In the genomic region with DNA sequence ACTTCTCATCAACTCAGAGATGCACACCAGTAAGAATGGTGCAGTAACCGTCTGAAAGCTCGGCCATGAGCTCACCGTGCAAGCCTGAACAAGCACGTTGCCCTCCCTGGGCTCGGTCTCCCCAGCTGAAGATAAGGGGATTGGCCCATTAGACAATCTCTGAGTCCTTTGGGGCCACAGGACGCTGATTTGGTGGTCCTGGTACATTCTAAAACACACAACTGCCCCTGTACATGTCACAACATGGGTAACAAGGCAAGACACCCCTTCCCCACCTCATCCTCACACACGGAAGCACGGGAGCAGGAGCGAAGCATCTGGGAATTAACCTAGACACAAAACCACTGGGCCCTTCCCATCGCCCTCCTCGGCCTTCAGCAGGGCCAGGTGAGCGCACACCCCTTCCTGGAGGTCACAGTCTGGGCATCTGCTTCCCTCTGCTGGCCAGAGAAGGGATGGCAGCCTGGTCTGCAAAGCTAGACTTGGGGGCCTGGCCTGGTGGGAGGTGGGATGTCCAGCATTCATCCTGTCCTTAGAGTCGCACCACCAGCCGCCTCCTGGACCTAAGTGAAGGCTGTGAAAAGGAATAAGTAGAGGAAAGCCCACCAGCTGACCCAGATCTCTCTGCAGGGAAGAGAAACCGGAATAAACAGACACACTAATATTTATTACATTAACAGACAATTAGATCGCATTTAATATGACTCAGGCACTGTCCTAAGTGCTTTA, we compare ENCODE assay signal across 8 cellular contexts. TPM values are rescaled to one million over a fixed set of nuclear protein-coding genes. Genes with fewer than 3 reads are reported as not detected.
A peak's percentile ranks its signal among the peaks of the same experiment; 100 is the strongest.
DNase-seq lines count a peak whose midpoint lies in the region; ATAC-seq and TF ChIP-seq lines count a peak whose summit lies in the region.

No MANE protein-coding gene starts in this region.

- H3K27me3 ChIP-seq in fibroblast of lung (ENCODE audit: control insufficient read depth, insufficient read depth, low read length), result peaks cover 28% of the 10 kb centered on the region
- H3K27me3 ChIP-seq in neuronal stem cell (ENCODE audit: control insufficient read depth in 3 of 3, insufficient read depth in 3 of 3, low read depth in 1 of 3, low read length in 3 of 3), result peaks cover 2 to 78% (median 29%) of the 10 kb centered on the region in 3 experiments
- no peaks in the 10 kb centered on the region for H3K27me3 ChIP-seq in thyroid gland

- H3K36me3 ChIP-seq in fibroblast of lung (ENCODE audit: control insufficient read depth, insufficient read depth, low read length) (no peaks in the 10 kb centered on the region), neuronal stem cell (replicated peaks in 1 of 2; ENCODE audit: control insufficient read depth in 2 of 2, insufficient read depth in 2 of 2, low read length in 2 of 2) (no peaks in the 10 kb centered on the region), thyroid gland (no peaks in the 10 kb centered on the region)

- H2BK5ac ChIP-seq in neuronal stem cell (ENCODE audit: low read length), result no peak overlapping the region

- H2AFZ ChIP-seq in fibroblast of lung (ENCODE audit: low read length), result no peak overlapping the region
- H2AFZ ChIP-seq in neuronal stem cell (ENCODE audit: low read length), result no peak overlapping the region

- H3K79me1 ChIP-seq in neuronal stem cell (ENCODE audit: low read depth, low read length), result no peaks in the 10 kb centered on the region

- intact Hi-C loops in thyroid gland (cut with DNase I), result no loop called here

- no peaks in the 10 kb centered on the region for H3K4me1 ChIP-seq in fibroblast of lung (ENCODE audit: control insufficient read depth, extremely low read depth, insufficient read depth, low read length)
- H3K4me1 ChIP-seq in neuronal stem cell (ENCODE audit: control insufficient read depth in 2 of 2, insufficient read depth in 1 of 2, low read depth in 1 of 2, low read length in 2 of 2), result peaks cover 0 to 2% of the 10 kb centered on the region in 2 donors
- H3K4me1 ChIP-seq in thyroid gland, result no peaks in the 10 kb centered on the region

- H3K27ac ChIP-seq in fibroblast of lung (ENCODE audit: insufficient read depth, low read length) (no peak overlapping the region), neuronal stem cell (replicated peaks; ENCODE audit: low read length) (no peak overlapping the region), thyroid gland (no peak overlapping the region)

- no peak overlapping the region for H3K4ac ChIP-seq in neuronal stem cell (ENCODE audit: low read length)

- H3K9me3 ChIP-seq in fibroblast of lung (ENCODE audit: control insufficient read depth, insufficient read depth, low read depth, low read length) (no peaks in the 10 kb centered on the region), neuronal stem cell (replicated peaks in 1 of 2; ENCODE audit: control insufficient read depth in 2 of 2, insufficient read depth in 1 of 2, low read depth in 1 of 2, low read length in 2 of 2) (no peaks in the 10 kb centered on the region), thyroid gland (no peaks in the 10 kb centered on the region)

- no peak overlapping the region for H3K18ac ChIP-seq in neuronal stem cell (ENCODE audit: low read length)

- TF ChIP-seq CTCF in fibroblast of lung (conservative IDR thresholded peaks at IDR 0.05 in 1 of 2, IDR thresholded peaks at IDR 0.05 in 1 of 2; ENCODE audit: low read depth in 1 of 2, low read length in 2 of 2) (peak; percentile 88 to 98), thyroid gland (IDR thresholded peaks at IDR 0.05) (peak; percentile 78 to 93 (median 87))

- no peak overlapping the region for H3K23ac ChIP-seq in neuronal stem cell (ENCODE audit: low read depth, low read length, poor library complexity)

- H3K9ac ChIP-seq in fibroblast of lung (ENCODE audit: insufficient read depth, low read length) (no peak overlapping the region), neuronal stem cell (ENCODE audit: low read depth, low read length, poor library complexity) (no peak overlapping the region)

- H3K79me2 ChIP-seq in fibroblast of lung (ENCODE audit: control insufficient read depth, insufficient read depth, low read length), result no peaks in the 10 kb centered on the region

- H2BK12ac ChIP-seq in neuronal stem cell (ENCODE audit: low read length), result no peak overlapping the region

- no peaks in the 10 kb centered on the region for H4K20me1 ChIP-seq in fibroblast of lung (ENCODE audit: control insufficient read depth, extremely low read depth, insufficient read depth, low read length)

- no peak overlapping the region for H2BK15ac ChIP-seq in neuronal stem cell (ENCODE audit: low read length)

- H2BK120ac ChIP-seq in neuronal stem cell (ENCODE audit: low read depth, low read length), result no peak overlapping the region

- ATAC-seq in HG03354 (IDR thresholded peaks at IDR 0.05; ENCODE audit: poor library complexity, severe bottlenecking, unreplicated experiment), result peak; percentile 83

- no peak overlapping the region for H3K14ac ChIP-seq in neuronal stem cell (ENCODE audit: low read length)

- DNase-seq in NCI-H446 (lab: John Stamatoyannopoulos, UW), result peak; percentile 23 to 81
- no peak for DNase-seq in NCI-H446 treated with DMSO at 0.1 percent for 48 hours (lab: John Stamatoyannopoulos, UW)
- DNase-seq in NOMO-1 treated with dmso at 0.1 percent for 144 hours (lab: John Stamatoyannopoulos, UW; ENCODE audit: unreplicated experiment), result peak; percentile 42
- peak; percentile 71 for DNase-seq in activated T-cell treated with anti-CD3 and anti-CD28 coated beads for 4 hours
- DNase-seq in fibroblast of lung (ENCODE audit: low read depth in 2 of 2), result peak in 1 of 2 donors; percentile 43
- peak; percentile 73 for DNase-seq in neuronal stem cell (ENCODE audit: low spot score)
- DNase-seq in thyroid gland, result peak; percentile 73 to 78

- H3K4me3 ChIP-seq in fibroblast of lung (replicated peaks in 1 of 4; ENCODE audit: control extremely low read depth in 1 of 4, insufficient read depth in 1 of 4, low read depth in 3 of 4, low read length in 4 of 4), result no peak overlapping the region
- H3K4me3 ChIP-seq in neuronal stem cell (ENCODE audit: low read length in 2 of 2), result no peak overlapping the region
- no peak overlapping the region for H3K4me3 ChIP-seq in thyroid gland (replicated peaks in 1 of 3)

- H4K91ac ChIP-seq in neuronal stem cell (ENCODE audit: low read depth, low read length, poor library complexity), result no peak overlapping the region

- no peak for TF ChIP-seq POLR2A in thyroid gland (IDR thresholded peaks at IDR 0.05)

- peak overlapping the region; percentile 19 for H4K8ac ChIP-seq in neuronal stem cell (ENCODE audit: low read depth, low read length)

- no peak overlapping the region for H2AK5ac ChIP-seq in neuronal stem cell (ENCODE audit: low read depth, low read length)

- H3K4me2 ChIP-seq in fibroblast of lung (ENCODE audit: extremely low read depth, insufficient read depth, low read length) (no peak overlapping the region), neuronal stem cell (ENCODE audit: insufficient read depth, low read length, poor library complexity, severe bottlenecking) (no peak overlapping the region)

- WGBS in neuronal stem cell (ENCODE audit: extremely low coverage in 2 of 2, insufficient read length in 2 of 2, insufficient replicate concordance in 1 of 2), 2 donors, result no CpG with 5 or more reads among the region's 16 CpGs
- WGBS in thyroid gland, 2 donors, result 26 to 32% methylated on average over 10 to 16 of the region's 16 CpGs

RNA-seq across cellular contexts. Expression of gene SMUG1, which starts 18.9 kb away (rescaled TPM):
- total RNA-seq in fibroblast of lung (24.1 and 34.7 TPM in 2 replicates), thyroid gland (10 to 100 TPM; 33.6 to 44.2 (median 39.7) TPM)
- 22.5 and 23.7 TPM in 2 replicates for polyA plus RNA-seq in fibroblast of lung
- 27.6 and 33.5 TPM in 2 replicates for polyA plus RNA-seq in fibroblast of lung (2012)
- polyA minus RNA-seq in fibroblast of lung (ENCODE audit: low replicate concordance), result 44.7 and 50.9 TPM in 2 replicates
- polyA plus RNA-seq in neuronal stem cell (2013, experiment 1 of 2), result 18.0 TPM
- polyA plus RNA-seq in neuronal stem cell (2013, experiment 2 of 2), result 16.7 TPM
